ENCODE assay signal across 8 cellular contexts in genomic region chr11:62665630-62666258, GRCh38. TPM values are rescaled to one million over a fixed set of nuclear protein-coding genes. Genes with fewer than 3 reads are reported as not detected.
DNase-seq lines count a peak whose midpoint lies in the region; ATAC-seq and TF ChIP-seq lines count a peak whose summit lies in the region.

No MANE protein-coding gene starts in this region.

- no peak overlapping the region for H2BK15ac ChIP-seq in mesenchymal stem cell (ENCODE audit: low read depth, poor library complexity, severe bottlenecking)

- H2BK5ac ChIP-seq in mesenchymal stem cell (ENCODE audit: low read depth, low read length, poor library complexity, severe bottlenecking) = no peak overlapping the region

- peak overlapping the region; percentile 95 to 98 (median 96) for H3K27ac Mint-ChIP-seq in CD4-positive, alpha-beta memory T cell

- peak overlapping the region; percentile 54 for H2BK120ac ChIP-seq in mesenchymal stem cell (ENCODE audit: low read depth, low read length)

- no peak overlapping the region for H2AK5ac ChIP-seq in mesenchymal stem cell (ENCODE audit: low read length, severe bottlenecking)

- peak overlapping the region; percentile 65 for H4K8ac ChIP-seq in mesenchymal stem cell (ENCODE audit: low read length)

- H3K4ac ChIP-seq in mesenchymal stem cell (ENCODE audit: low read depth in 1 of 2, low read length in 2 of 2) = peak overlapping the region; percentile 35 to 37

- H3K4me1 ChIP-seq in CD4-positive, alpha-beta memory T cell (ENCODE audit: insufficient read depth, low read length) = peaks cover 48% of the 10 kb centered on the region
- H3K4me1 ChIP-seq in mesenchymal stem cell (ENCODE audit: control insufficient read depth, insufficient read depth, low read depth, low read length) = peaks cover 12% of the 10 kb centered on the region

- WGBS in mesenchymal stem cell = 2% methylated on average over 38 of the region's 38 CpGs

- peak overlapping the region; percentile 82 for H3K4me2 ChIP-seq in mesenchymal stem cell (ENCODE audit: low read length, poor library complexity, severe bottlenecking)

- peaks cover 15% of the 10 kb centered on the region for H3K36me3 ChIP-seq in CD4-positive, alpha-beta memory T cell (ENCODE audit: insufficient read depth, low read length)
- H3K36me3 ChIP-seq in mesenchymal stem cell (ENCODE audit: control insufficient read depth in 1 of 2, insufficient read depth in 2 of 2, low read depth in 1 of 2, low read length in 2 of 2) = peaks cover 26 to 42% of the 10 kb centered on the region in 2 experiments

- H3K4me3 ChIP-seq in CD4-positive, alpha-beta memory T cell (ENCODE audit: low read length in 2 of 2) = peak overlapping the region; percentile 88 to 97
- peak overlapping the region; percentile 60 to 100 (median 87) for H3K4me3 ChIP-seq in dorsolateral prefrontal cortex
- peak overlapping the region; percentile 63 to 94 for H3K4me3 ChIP-seq in mesenchymal stem cell (ENCODE audit: insufficient read depth in 1 of 2, low read depth in 1 of 2, low read length in 2 of 2)

- H3K4me3 Mint-ChIP-seq in CD4-positive, alpha-beta memory T cell = peak overlapping the region; percentile 92 to 98 (median 96)

- ATAC-seq in GM21529 (IDR thresholded peaks at IDR 0.05; ENCODE audit: unreplicated experiment) = peak; percentile 12

- peaks cover 8 to 38% of the 10 kb centered on the region in 2 donors for H3K36me3 Mint-ChIP-seq in CD4-positive, alpha-beta memory T cell

- H3K27me3 Mint-ChIP-seq in CD4-positive, alpha-beta memory T cell = no peaks in the 10 kb centered on the region

- H3K14ac ChIP-seq in mesenchymal stem cell (ENCODE audit: low read length in 2 of 2) = peak overlapping the region in 1 of 2 experiments; percentile 45

- peak overlapping the region; percentile 56 to 94 for H3K18ac ChIP-seq in mesenchymal stem cell (ENCODE audit: low read depth in 1 of 2, low read length in 2 of 2)

- POLR2A ChIA-PET in CD4-positive, alpha-beta memory T cell (lab: Charles Lee; ENCODE audit: partially characterized antibody) = interaction anchor here (0.6 to 19.7 kb wide), 57 partner anchors 10 to 1652 kb away, joined by 3 to 494 read pairs (median 7); partner anchors contain the start of genes B3GAT3, BSCL2, EEF1G and EML3

- H2BK12ac ChIP-seq in mesenchymal stem cell (ENCODE audit: low read length in 2 of 2) = no peak overlapping the region

- peak overlapping the region in 1 of 2 experiments; percentile 23 for H3K23ac ChIP-seq in mesenchymal stem cell (ENCODE audit: low read length in 2 of 2)

- peaks cover 13% of the 10 kb centered on the region for H3K79me1 ChIP-seq in mesenchymal stem cell (replicated peaks; ENCODE audit: low read length, poor library complexity, severe bottlenecking)

- CTCF ChIA-PET in CD4-positive, alpha-beta memory T cell (lab: Charles Lee; ENCODE audit: partially characterized antibody) = interaction anchor here (0.9 to 10.4 kb wide), 20 partner anchors 7 to 273 kb away, joined by 3 to 86 read pairs (median 4); partner anchors contain the start of genes B3GAT3, HNRNPUL2, INTS5 and LBHD1

- no peak for TF ChIP-seq CTCF in dorsolateral prefrontal cortex (IDR thresholded peaks at IDR 0.05 in 54 of 56, conservative IDR thresholded peaks at IDR 0.05 in 2 of 56; ENCODE audit: low read depth in 1 of 56, partially characterized antibody in 56 of 56)

- H3K9ac ChIP-seq in mesenchymal stem cell (ENCODE audit: low read length) = peak overlapping the region; percentile 95

- no peaks in the 10 kb centered on the region for H3K9me3 Mint-ChIP-seq in CD4-positive, alpha-beta memory T cell

- no peaks in the 10 kb centered on the region for H3K27me3 ChIP-seq in CD4-positive, alpha-beta memory T cell (ENCODE audit: insufficient read depth, low read length)
- no peaks in the 10 kb centered on the region for H3K27me3 ChIP-seq in dorsolateral prefrontal cortex
- no peaks in the 10 kb centered on the region for H3K27me3 ChIP-seq in mesenchymal stem cell (ENCODE audit: control insufficient read depth in 1 of 2, insufficient read depth in 1 of 2, low read length in 2 of 2)

- H2AFZ ChIP-seq in mesenchymal stem cell (ENCODE audit: low read depth, low read length) = no peak overlapping the region

- H3K4me1 Mint-ChIP-seq in CD4-positive, alpha-beta memory T cell = peaks cover 15 to 61% (median 35%) of the 10 kb centered on the region in 4 donors

- no peaks in the 10 kb centered on the region for H3K9me3 ChIP-seq in CD4-positive, alpha-beta memory T cell (ENCODE audit: control insufficient read depth in 1 of 2, low read length in 2 of 2)
- no peaks in the 10 kb centered on the region for H3K9me3 ChIP-seq in mesenchymal stem cell (ENCODE audit: control insufficient read depth, low read length)

- intact Hi-C loops in CD4-positive, alpha-beta memory T cell (cut with micrococcal nuclease) = loop anchor here (1.0 to 2.0 kb wide), 9 partner anchors 12 to 92 kb away; partner anchors contain the start of genes EEF1G, EML3, GANAB and INTS5
- intact Hi-C loops in dorsolateral prefrontal cortex (cut with DNase I) = loop anchor here in 1 of 2 donors (5.0 kb wide), 1 partner anchor 63 kb away; the partner anchor contains the start of gene MTA2

- peak overlapping the region; percentile 73 for H3K27ac ChIP-seq in CD4-positive, alpha-beta memory T cell (ENCODE audit: low read depth, low read length)
- H3K27ac ChIP-seq in dorsolateral prefrontal cortex (peak overlapping the region; percentile 35 to 98 (median 90)), mesenchymal stem cell (ENCODE audit: low read length, poor library complexity, severe bottlenecking) (peak overlapping the region; percentile 91)

- peak; percentile 54 to 84 (median 58) for DNase-seq in CD4-positive, alpha-beta memory T cell
- DNase-seq in LHCN-M2 (ENCODE audit: low read depth) (peak; percentile 52), dorsolateral prefrontal cortex (peak in 8 of 10 donors; percentile 49 to 68 (median 56)), mesenchymal stem cell (no peak), NCI-H1930 (lab: John Stamatoyannopoulos, UW) (no peak)
- DNase-seq in activated CD4-positive, alpha-beta T cell treated with anti-CD3 and anti-CD28 coated beads, Interleukin-2, amount 50 U/mL, for 4 hours = peak; percentile 59 to 65
- DNase-seq in stimulated activated CD8-positive, alpha-beta memory T cell treated with anti-CD3 and anti-CD28 coated beads, Interleukin-4, amount 100 ng/mL, for 48 hours = peak; percentile 79

- peak overlapping the region; percentile 34 for H4K91ac ChIP-seq in mesenchymal stem cell (ENCODE audit: low read length)

RNA-seq across cellular contexts. Expression of gene CSKMT, which starts 0.6 kb away (rescaled TPM):
- 10 to 100 TPM; 31.4 to 32.3 TPM for total RNA-seq in CD4-positive, alpha-beta memory T cell
- 1 to 10 TPM; 3.0 to 3.8 TPM for polyA plus RNA-seq in CD4-positive, alpha-beta memory T cell
- total RNA-seq in LHCN-M2 (2014; rRNA removed) = 3.2 and 8.7 TPM in 2 replicates
- 8.5 TPM for polyA plus RNA-seq in LHCN-M2 (2012)
- total RNA-seq in dorsolateral prefrontal cortex = 10 to 100 TPM in 15 of 120 experiments, 1 to 10 TPM in 105; 2.4 to 16.1 (median 6.8) TPM
- 7.8 TPM for polyA plus RNA-seq in mesenchymal stem cell (2013, experiment 1 of 2)
- polyA plus RNA-seq in mesenchymal stem cell (2013, experiment 2 of 2) = 6.6 TPM

RNA-seq across cellular contexts. Expression of gene C11orf98, which starts 0.7 kb away (rescaled TPM):
- total RNA-seq in CD4-positive, alpha-beta memory T cell = 10 to 100 TPM; 48.9 to 53.1 TPM
- polyA plus RNA-seq in CD4-positive, alpha-beta memory T cell = 10 to 100 TPM; 77.8 to 94.9 TPM
- total RNA-seq in LHCN-M2 (2014; rRNA removed) (55.7 and 72.4 TPM in 2 replicates), dorsolateral prefrontal cortex (10 to 100 TPM; 26.5 to 49.6 (median 37.5) TPM)
- 104 TPM for polyA plus RNA-seq in LHCN-M2 (2012)
- 104 TPM for polyA plus RNA-seq in mesenchymal stem cell (2013, experiment 1 of 2)
- 108 TPM for polyA plus RNA-seq in mesenchymal stem cell (2013, experiment 2 of 2)

RNA-seq across cellular contexts. Expression of gene UQCC3, which starts 5.7 kb away (rescaled TPM):
- total RNA-seq in CD4-positive, alpha-beta memory T cell = 1 to 10 TPM; 7.2 to 8.5 TPM
- polyA plus RNA-seq in CD4-positive, alpha-beta memory T cell = 10 to 100 TPM; 10.7 to 12.1 TPM
- total RNA-seq in LHCN-M2 (2014; rRNA removed) (11.0 and 16.4 TPM in 2 replicates), dorsolateral prefrontal cortex (1 to 10 TPM; 3.8 to 9.7 (median 6.4) TPM)
- polyA plus RNA-seq in LHCN-M2 (2012) = 20.9 TPM
- polyA plus RNA-seq in mesenchymal stem cell (2013, experiment 1 of 2) = 6.9 TPM
- polyA plus RNA-seq in mesenchymal stem cell (2013, experiment 2 of 2) = 7.1 TPM

RNA-seq across cellular contexts. Expression of gene LBHD1, which starts 6.3 kb away (rescaled TPM):
- 10 to 100 TPM; 26.7 to 28.6 TPM for total RNA-seq in CD4-positive, alpha-beta memory T cell
- polyA plus RNA-seq in CD4-positive, alpha-beta memory T cell = 1 to 10 TPM; 2.4 to 2.7 TPM
- total RNA-seq in LHCN-M2 (2014; rRNA removed) (3.7 and 4.7 TPM in 2 replicates), dorsolateral prefrontal cortex (10 to 100 TPM in 1 of 120 experiments, 1 to 10 TPM in 119; 1.5 to 11.0 (median 4.6) TPM)
- polyA plus RNA-seq in LHCN-M2 (2012) = 2.0 TPM
- 5.4 TPM for polyA plus RNA-seq in mesenchymal stem cell (2013, experiment 1 of 2)
- 4.7 TPM for polyA plus RNA-seq in mesenchymal stem cell (2013, experiment 2 of 2)

RNA-seq across cellular contexts. Expression of gene INTS5, which starts 12.6 kb away (rescaled TPM):
- 10 to 100 TPM; 32.2 to 34.3 TPM for total RNA-seq in CD4-positive, alpha-beta memory T cell
- polyA plus RNA-seq in CD4-positive, alpha-beta memory T cell = 10 to 100 TPM; 23.7 to 39.4 TPM
- total RNA-seq in LHCN-M2 (2014; rRNA removed) (27.9 and 28.1 TPM in 2 replicates), dorsolateral prefrontal cortex (10 to 100 TPM; 11.6 to 18.7 (median 15.5) TPM)
- polyA plus RNA-seq in LHCN-M2 (2012) = 14.5 TPM
- polyA plus RNA-seq in mesenchymal stem cell (2013, experiment 1 of 2) = 7.9 TPM
- polyA plus RNA-seq in mesenchymal stem cell (2013, experiment 2 of 2) = 7.7 TPM

Comparison
In these comparisons a context has a peak if more than half of its experiments do, and no peak if none do; other contexts are left out.
1. DNase-seq: peak in CD4-positive, alpha-beta memory T cell (5 of 5), LHCN-M2 (single experiment), activated CD4-positive, alpha-beta T cell treated with anti-CD3 and anti-CD28 coated beads, Interleukin-2, amount 50 U/mL, for 4 hours (2 of 2), dorsolateral prefrontal cortex (8 of 10) and stimulated activated CD8-positive, alpha-beta memory T cell treated with anti-CD3 and anti-CD28 coated beads, Interleukin-4, amount 100 ng/mL, for 48 hours (single experiment); none in mesenchymal stem cell (single experiment) and NCI-H1930 (0 of 2).
2. Peak in every context shown above with its lines, with median percentiles within 50 percentile points of each other: H3K27ac ChIP-seq and H3K4me3 ChIP-seq.